In the genomic region with DNA sequence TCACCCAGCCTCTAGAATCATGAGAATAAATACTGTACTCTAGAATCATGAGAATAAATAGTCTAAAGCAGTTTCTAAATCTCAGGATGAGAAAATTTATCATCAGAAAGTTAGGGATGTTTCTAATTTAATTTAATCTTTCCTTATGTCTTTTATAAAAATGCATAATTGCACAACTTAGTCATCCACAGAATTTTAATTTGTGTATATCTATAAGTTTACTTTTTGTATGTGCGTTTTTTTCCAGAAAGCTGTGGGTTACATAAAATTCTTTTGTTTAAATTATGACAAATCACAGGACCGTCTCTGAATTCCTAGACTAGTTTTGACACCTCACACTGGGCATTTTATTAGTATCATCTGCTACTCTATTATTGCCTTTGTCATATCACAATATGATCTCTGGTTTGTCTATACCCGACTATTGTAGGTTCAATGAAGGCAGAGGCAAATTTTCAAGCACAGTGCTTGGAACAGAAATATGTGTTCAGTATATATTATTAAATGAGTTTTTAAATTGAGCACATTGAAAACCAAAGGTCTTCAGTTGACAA, we compare ENCODE assay signal across 24 cellular contexts.
"Had no signal": no experiment of that assay in that cellular context is flagged by ENCODE, and none has a peak within 500 bp of the region (broad histone marks: within the 10 kb centered on the region; RNA-seq: fewer than 3 reads in every experiment).

No MANE protein-coding gene starts in this region.

- DNase-seq: activated CD4-positive, alpha-beta memory T cell treated with anti-CD3 and anti-CD28 coated beads, Interleukin-2, amount 10 ng/mL, durations not matched to agents 7 days and 5 days; activated CD4-positive, alpha-beta T cell treated with anti-CD3 and anti-CD28 coated beads for 1 hour; activated CD4-positive, alpha-beta T cell treated with anti-CD3 and anti-CD28 coated beads for 4 hours; activated CD4-positive, alpha-beta T cell treated with anti-CD3 and anti-CD28 coated beads, Interleukin-2, amount 10 ng/mL, durations not matched to agents 7 days and 5 days; activated CD4-positive, alpha-beta T cell treated with anti-CD3 and anti-CD28 coated beads, Interleukin-2, amount 50 U/mL, for 4 hours; activated effector memory CD4-positive, alpha-beta T cell treated with Interleukin-2 at 50 U/mL for 16 hours; activated gamma-delta T cell treated with Interleukin-2 at 50 U/mL for 16 hours; activated naive CD4-positive, alpha-beta T cell treated with anti-CD3 and anti-CD28 coated beads, Interleukin-2, amount 50 U/mL, for 16 hours; activated naive CD4-positive, alpha-beta T cell treated with Interleukin-2 at 50 U/mL for 16 hours; activated T-cell treated with anti-CD3 and anti-CD28 coated beads, Interleukin-2, amount 50 U/mL, for 4 hours; adrenal gland; amygdala; aorta; body of pancreas; caudate nucleus; cortex of kidney; dermis blood vessel endothelial cell; effector CD4-positive, alpha-beta T cell; effector memory CD8-positive, alpha-beta T cell; erythroblast; glutamatergic neuron; heart left ventricle; T-helper 2 cell had no signal

- H3K4me3 ChIP-seq: adrenal gland, body of pancreas, esophagus muscularis mucosa, heart left ventricle had no signal

- H3K36me3 ChIP-seq: adrenal gland, esophagus muscularis mucosa, heart left ventricle had no signal

- H3K27me3 ChIP-seq: adrenal gland, body of pancreas, esophagus muscularis mucosa, heart left ventricle had no signal

- H3K4me1 ChIP-seq: adrenal gland, body of pancreas, esophagus muscularis mucosa, heart left ventricle had no signal

- H3K27ac ChIP-seq: adrenal gland, body of pancreas, esophagus muscularis mucosa, heart left ventricle had no signal

- H3K9me3 ChIP-seq: body of pancreas, esophagus muscularis mucosa had no signal
